In genomic region chr5:156375895-156376495, GRCh38 we compare ENCODE assay signal across 18 cellular contexts. TPM values are rescaled to one million over a fixed set of nuclear protein-coding genes. Genes with fewer than 3 reads are reported as not detected.
DNase-seq lines count a peak whose midpoint lies in the region; ATAC-seq, FAIRE-seq and TF ChIP-seq lines count a peak whose summit lies in the region.
"Had no signal": no experiment of that assay in that cellular context is flagged by ENCODE, and none has a peak within 500 bp of the region (broad histone marks: within the 10 kb centered on the region; RNA-seq: fewer than 3 reads in every experiment).

No MANE protein-coding gene starts in this region.

- 0 out of 2 replicates have a peak overlapping the region, but pooled peaks have one; percentile 25 for H3K27ac ChIP-seq in GM12878 (ENCODE audit: control insufficient read depth, insufficient read depth)
- H3K27ac ChIP-seq in CD4-positive, alpha-beta memory T cell (ENCODE audit: low read depth, low read length) = no peak overlapping the region
- no peak overlapping the region for H3K27ac ChIP-seq in upper lobe of right lung
- H3K27ac ChIP-seq: ovary, transverse colon had no signal

- no peaks in the 10 kb centered on the region for H3K36me3 ChIP-seq in GM12878 (ENCODE audit: control insufficient read depth in 2 of 2, insufficient read depth in 2 of 2, low read length in 1 of 2)
- H3K36me3 ChIP-seq in CD4-positive, alpha-beta memory T cell (ENCODE audit: insufficient read depth, low read length) = no peaks in the 10 kb centered on the region
- no peaks in the 10 kb centered on the region for H3K36me3 ChIP-seq in upper lobe of right lung
- H3K36me3 ChIP-seq: ovary, transverse colon had no signal

- peak overlapping the region; percentile 64 for H2AFZ ChIP-seq in GM12878 (ENCODE audit: control insufficient read depth, low read depth, low read length)

- CTCF ChIA-PET in GM12878 (lab: Yijun Ruan, JAX) = interaction anchor here (1.0 to 1.3 kb wide), 3 partner anchors 10 to 49 kb away, joined by 3 read pairs; no protein-coding TSS in a partner anchor
- CTCF ChIA-PET in CD4-positive, alpha-beta memory T cell (lab: Charles Lee; ENCODE audit: partially characterized antibody) = no interaction called here
- CTCF ChIA-PET in Calu3 (lab: Charles Lee) = interaction anchor here (0.6 to 0.7 kb wide), 3 partner anchors 199 to 1211 kb away, joined by 3 to 4 read pairs (median 3); no protein-coding TSS in a partner anchor

- 0% methylated on average over 3 of the region's 3 CpGs for WGBS in GM12878 (ENCODE audit: insufficient coverage, insufficient replicate concordance, low lambda C conversion rate, missing lambda C conversion rate)

- intact Hi-C loops in GM12878 (cut with micrococcal nuclease; ENCODE audit: unreplicated experiment) = loop anchor here (1.0 kb wide), 1 partner anchor 26 kb away; no protein-coding TSS in a partner anchor
- intact Hi-C loops in CD4-positive, alpha-beta memory T cell (cut with micrococcal nuclease) = no loop called here
- intact Hi-C loops in Calu3 (cut with micrococcal nuclease; ENCODE audit: unreplicated experiment) = no loop called here
- intact Hi-C loops in upper lobe of right lung (cut with DNase I) = no loop called here

- TF ChIP-seq CTCF in GM12878 (IDR thresholded peaks at IDR 0.05 in 2 of 3, conservative IDR thresholded peaks at IDR 0.05 in 1 of 3; ENCODE audit: control insufficient read depth in 2 of 3, extremely low read depth in 1 of 3, insufficient read depth in 1 of 3, low read depth in 3 of 3, low read length in 3 of 3) (no peak), Calu3 (IDR thresholded peaks at IDR 0.05; ENCODE audit: unreplicated experiment) (no peak), upper lobe of right lung (IDR thresholded peaks at IDR 0.05) (no peak)

- H3K4me3 ChIP-seq in GM12878 = no peak overlapping the region
- no peak overlapping the region for H3K4me3 ChIP-seq in CD4-positive, alpha-beta memory T cell (ENCODE audit: low read length in 2 of 2)
- no peak overlapping the region for H3K4me3 ChIP-seq in upper lobe of right lung
- H3K4me3 ChIP-seq: ovary, transverse colon had no signal

- H4K20me1 ChIP-seq in GM12878 (ENCODE audit: control insufficient read depth, insufficient read depth) = no peaks in the 10 kb centered on the region

- TF ChIP-seq POLR2A in GM12878 (IDR thresholded peaks at IDR 0.05; ENCODE audit: low read depth, low read length) = no peak

- no peaks in the 10 kb centered on the region for H3K4me1 Mint-ChIP-seq in CD4-positive, alpha-beta memory T cell
- no peaks in the 10 kb centered on the region for H3K4me1 Mint-ChIP-seq in Calu3 (ENCODE audit: low read depth, unreplicated experiment)
- H3K4me1 Mint-ChIP-seq: H9 had no signal

- H3K27ac Mint-ChIP-seq in CD4-positive, alpha-beta memory T cell = no peak overlapping the region
- H3K27ac Mint-ChIP-seq in Calu3 (ENCODE audit: unreplicated experiment) = no peak overlapping the region
- H3K27ac Mint-ChIP-seq: CD8-positive, alpha-beta T cell; H9; T-helper 1 cell treated with Interleukin-12 subunit alpha and Interleukin-12 subunit beta and Interleukin-4 antibody, amounts not matched to agents 30 μg/mL and 1 μg/mL, for 36 hours had no signal

- H3K4me3 Mint-ChIP-seq in CD4-positive, alpha-beta memory T cell = no peak overlapping the region
- H3K4me3 Mint-ChIP-seq in Calu3 (ENCODE audit: low read depth, unreplicated experiment) = no peak overlapping the region
- H3K4me3 Mint-ChIP-seq: CD8-positive, alpha-beta T cell; H9; T-helper 1 cell treated with Interleukin-12 subunit alpha and Interleukin-12 subunit beta and Interleukin-4 antibody, amounts not matched to agents 30 μg/mL and 1 μg/mL, for 36 hours had no signal

- H3K27me3 Mint-ChIP-seq in CD4-positive, alpha-beta memory T cell = peaks cover 8 to 10% of the 10 kb centered on the region in 2 donors
- no peaks in the 10 kb centered on the region for H3K27me3 Mint-ChIP-seq in Calu3 (ENCODE audit: unreplicated experiment)

- SMC1A ChIA-PET in GM12878 (lab: Charles Lee; ENCODE audit: uncharacterized antibody, unreplicated experiment) = interaction anchor here (0.6 to 1.8 kb wide), 6 partner anchors 11 to 236 kb away, joined by 3 to 6 read pairs (median 3); no protein-coding TSS in a partner anchor

- RAD21 ChIA-PET in GM12878 (lab: Charles Lee; ENCODE audit: unreplicated experiment) = interaction anchor here (1.0 to 1.1 kb wide), 2 partner anchors 8 to 25 kb away, joined by 3 to 4 read pairs; no protein-coding TSS in a partner anchor

- peaks cover 0 to 2% (median 0%) of the 10 kb centered on the region in 8 donors for H3K9me3 Mint-ChIP-seq in CD4-positive, alpha-beta memory T cell
- peaks cover 9% of the 10 kb centered on the region for H3K9me3 Mint-ChIP-seq in Calu3 (ENCODE audit: low read depth, unreplicated experiment)
- H3K9me3 Mint-ChIP-seq: CD8-positive, alpha-beta T cell; H9; T-helper 1 cell treated with Interleukin-12 subunit alpha and Interleukin-12 subunit beta and Interleukin-4 antibody, amounts not matched to agents 30 μg/mL and 1 μg/mL, for 36 hours had no signal

- DNase-seq in GM12878 (ENCODE audit: low read depth, low spot score) (peak; percentile 28), Calu3 (no peak), upper lobe of right lung (no peak)
- DNase-seq in CD4-positive, alpha-beta memory T cell = no peak
- DNase-seq: activated CD4-positive, alpha-beta T cell treated with anti-CD3 and anti-CD28 coated beads, Interleukin-2, amount 50 U/mL, for 1 hour; anterior cingulate cortex; CD8-positive, alpha-beta T cell; cortex of kidney; H9; MV-4-11; NCI-H345; ovary; transverse colon had no signal

- H3K9ac ChIP-seq in GM12878 (ENCODE audit: control insufficient read depth, insufficient read depth, low read length) = no peak overlapping the region

- no TSS peak for BruUV-seq in GM12878 (replicated peaks; lab: Mats Ljungman, UMichigan)
- BruUV-seq in Calu3 (replicated peaks; lab: Mats Ljungman, UMichigan) = no TSS peak

- H3K4me1 ChIP-seq in GM12878 (ENCODE audit: control insufficient read depth, insufficient read depth, low read length) (peaks cover 21% of the 10 kb centered on the region), upper lobe of right lung (no peaks in the 10 kb centered on the region)
- no peaks in the 10 kb centered on the region for H3K4me1 ChIP-seq in CD4-positive, alpha-beta memory T cell (ENCODE audit: insufficient read depth, low read length)
- H3K4me1 ChIP-seq: transverse colon had no signal

- TF ChIP-seq EP300 in GM12878 (IDR thresholded peaks at IDR 0.05; ENCODE audit: borderline replicate concordance in 1 of 2, control insufficient read depth in 1 of 2, low read depth in 2 of 2, low read length in 2 of 2) = no peak

- ATAC-seq in GM18907 (IDR thresholded peaks at IDR 0.05; ENCODE audit: unreplicated experiment) = peak; percentile 66
- ATAC-seq in GM21447 (IDR thresholded peaks at IDR 0.05; ENCODE audit: unreplicated experiment) = peak; percentile 58
- peak; percentile 58 for ATAC-seq in HG03025 (IDR thresholded peaks at IDR 0.05; ENCODE audit: low FRiP score, unreplicated experiment)
- ATAC-seq in GM12878 = peak; percentile 73
- ATAC-seq in upper lobe of right lung = no peak
- ATAC-seq: CD8-positive, alpha-beta T cell had no signal

- peak overlapping the region; percentile 2; the same call in 1 of the 2 replicates for H3K4me2 ChIP-seq in GM12878 (ENCODE audit: control insufficient read depth, insufficient read depth)

- H3K27me3 ChIP-seq in GM12878 (replicated peaks in 1 of 2; ENCODE audit: control insufficient read depth in 2 of 2, insufficient read depth in 2 of 2, low read length in 1 of 2) = no peaks in the 10 kb centered on the region
- H3K27me3 ChIP-seq in CD4-positive, alpha-beta memory T cell (ENCODE audit: insufficient read depth, low read length) = no peaks in the 10 kb centered on the region
- no peaks in the 10 kb centered on the region for H3K27me3 ChIP-seq in upper lobe of right lung
- H3K27me3 ChIP-seq: ovary, transverse colon had no signal

- POLR2A ChIA-PET in GM12878 (lab: Charles Lee) = no interaction called here
- POLR2A ChIA-PET in CD4-positive, alpha-beta memory T cell (lab: Charles Lee; ENCODE audit: partially characterized antibody) = no interaction called here

- H3K79me2 ChIP-seq in GM12878 (ENCODE audit: control insufficient read depth, insufficient read depth, low read length) = no peaks in the 10 kb centered on the region

- H3K36me3 Mint-ChIP-seq in CD4-positive, alpha-beta memory T cell = no peaks in the 10 kb centered on the region
- H3K36me3 Mint-ChIP-seq in Calu3 (ENCODE audit: insufficient read depth, unreplicated experiment) = no peaks in the 10 kb centered on the region
- H3K36me3 Mint-ChIP-seq: CD8-positive, alpha-beta T cell had no signal

- in situ Hi-C loops in GM12878 (cut with MboI) = no loop called here

- no peak for TF ChIP-seq RAD21 in GM12878 (IDR thresholded peaks at IDR 0.05; ENCODE audit: insufficient read depth, low read depth, low read length)

- H3K9me3 ChIP-seq in GM12878 (replicated peaks; ENCODE audit: control insufficient read depth, insufficient read depth, low read length) (no peaks in the 10 kb centered on the region), upper lobe of right lung (no peaks in the 10 kb centered on the region)
- no peaks in the 10 kb centered on the region for H3K9me3 ChIP-seq in CD4-positive, alpha-beta memory T cell (ENCODE audit: control insufficient read depth in 1 of 2, low read length in 2 of 2)
- H3K9me3 ChIP-seq: ovary, transverse colon had no signal

- FAIRE-seq in GM12878 (lab: Jason Lieb, UNC) = no peak

TF ChIP-seq in GM12878, 131 proteins besides CTCF, POLR2A, EP300 and RAD21 (continues in another document):
- TF ChIP-seq WRNIP1 (IDR thresholded peaks at IDR 0.05; ENCODE audit: borderline replicate concordance, low read depth, low read length) (no peak), TAF1 (IDR thresholded peaks at IDR 0.05; ENCODE audit: borderline replicate concordance, low read depth, low read length) (no peak)

RNA-seq across cellular contexts. Expression of gene SGCD, which starts 49.0 kb away (rescaled TPM):
- total RNA-seq in GM12878 (2013; cell fraction: nucleolus; rRNA removed) = not detected in 2 replicates
- total RNA-seq in GM12878 (2014; rRNA removed) = not detected in 2 replicates
- not detected in 2 replicates for total RNA-seq in GM12878 (2014; rRNA removed; fragmentation: Illumina TruSeq; extraction: Trizol)
- total RNA-seq in GM12878 (2021) = not detected in 2 replicates
- not detected for polyA plus RNA-seq in GM12878 (2011; ENCODE audit: low read depth)
- not detected in 2 replicates for polyA plus RNA-seq in GM12878 (2011; rRNA removed)
- polyA plus RNA-seq in GM12878 (2011; cell fraction: cytosol; rRNA removed) = not detected in 2 replicates
- polyA plus RNA-seq in GM12878 (2011; cell fraction: nucleus; rRNA removed) = not detected in 2 replicates
- not detected in 2 replicates for polyA plus RNA-seq in GM12878 (2012)
- polyA plus RNA-seq in GM12878 (2014; fragmentation: Illumina TruSeq; extraction: Trizol) = not detected in 2 replicates
- not detected for polyA plus RNA-seq in GM12878 (2014; fragmentation: Nextera tagmentation; extraction: Ambion mirVana)
- not detected in 2 replicates for polyA plus RNA-seq in GM12878 (2014; rRNA removed)
- polyA plus RNA-seq in GM12878 (2016; fragmentation: Nextera tagmentation; extraction: Ambion mirVana) = under 1 TPM in 1 of 2 experiments, not detected in 1; 0.06 TPM
- not detected in 2 replicates for polyA minus RNA-seq in GM12878 (2011; rRNA and poly(A)+ RNA removed)
- polyA minus RNA-seq in GM12878 (2011; cell fraction: cytosol; rRNA and poly(A)+ RNA removed) = not detected in 2 replicates
- polyA minus RNA-seq in GM12878 (2011; cell fraction: nucleus; rRNA and poly(A)+ RNA removed) = not detected in 2 replicates
- not detected for total RNA-seq in CD4-positive, alpha-beta memory T cell
- not detected for polyA plus RNA-seq in CD4-positive, alpha-beta memory T cell
- not detected in 2 replicates for total RNA-seq in Calu3 (2022)
- 7.5 TPM for total RNA-seq in upper lobe of right lung
- total RNA-seq: HT-29 had no signal
